9 cellular contexts compared by ENCODE assay signal in the genomic region with DNA sequence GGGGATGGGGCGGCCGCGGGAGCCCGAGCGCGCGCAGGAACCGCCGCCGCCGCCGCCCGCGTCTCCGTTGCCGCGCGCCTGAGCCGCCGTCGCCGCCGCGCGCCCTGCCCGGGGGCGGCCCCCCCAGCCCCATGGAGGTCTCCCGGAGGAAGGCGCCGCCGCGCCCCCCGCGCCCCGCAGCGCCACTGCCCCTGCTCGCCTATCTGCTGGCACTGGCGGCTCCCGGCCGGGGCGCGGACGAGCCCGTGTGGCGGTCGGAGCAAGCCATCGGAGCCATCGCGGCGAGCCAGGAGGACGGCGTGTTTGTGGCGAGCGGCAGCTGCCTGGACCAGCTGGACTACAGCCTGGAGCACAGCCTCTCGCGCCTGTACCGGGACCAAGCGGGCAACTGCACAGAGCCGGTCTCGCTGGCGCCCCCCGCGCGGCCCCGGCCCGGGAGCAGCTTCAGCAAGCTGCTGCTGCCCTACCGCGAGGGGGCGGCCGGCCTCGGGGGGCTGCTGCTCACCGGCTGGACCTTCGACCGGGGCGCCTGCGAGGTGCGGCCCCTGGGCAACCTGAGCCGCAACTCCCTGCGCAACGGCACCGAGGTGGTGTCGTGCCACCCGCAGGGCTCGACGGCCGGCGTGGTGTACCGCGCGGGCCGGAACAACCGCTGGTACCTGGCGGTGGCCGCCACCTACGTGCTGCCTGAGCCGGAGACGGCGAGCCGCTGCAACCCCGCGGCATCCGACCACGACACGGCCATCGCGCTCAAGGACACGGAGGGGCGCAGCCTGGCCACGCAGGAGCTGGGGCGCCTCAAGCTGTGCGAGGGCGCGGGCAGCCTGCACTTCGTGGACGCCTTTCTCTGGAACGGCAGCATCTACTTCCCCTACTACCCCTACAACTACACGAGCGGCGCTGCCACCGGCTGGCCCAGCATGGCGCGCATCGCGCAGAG. TPM values are rescaled to one million over a fixed set of nuclear protein-coding genes. Genes with fewer than 3 reads are reported as not detected.
DNase-seq lines count a peak whose midpoint lies in the region; ATAC-seq and TF ChIP-seq lines count a peak whose summit lies in the region.
"Had no signal": no experiment of that assay in that cellular context is flagged by ENCODE, and none has a peak within 500 bp of the region (broad histone marks: within the 10 kb centered on the region; RNA-seq: fewer than 3 reads in every experiment).

No MANE protein-coding gene starts in this region.

- H3K27me3 ChIP-seq in A673 (replicated peaks; ENCODE audit: insufficient read depth, low read depth, low read length, poor library complexity), result peaks cover 92% of the 10 kb centered on the region

- DNase-seq in A673 (ENCODE audit: low spot score) (no peak), NCI-H748 treated with DMSO at 0.1 percent for 48 hours (lab: John Stamatoyannopoulos, UW) (peak; percentile 38), head of caudate nucleus (peak in 33 of 42 donors; percentile 15 to 68 (median 44)), posterior vena cava (ENCODE audit: low spot score) (peak; percentile 86), A172 (ENCODE audit: low spot score) (no peak)
- peak; percentile 80 for DNase-seq in activated effector memory CD4-positive, alpha-beta T cell treated with anti-CD3 and anti-CD28 coated beads, Interleukin-2, amount 50 U/mL, for 16 hours

- no peaks in the 10 kb centered on the region for H3K9me3 ChIP-seq in A673 (ENCODE audit: low read depth, low read length, poor library complexity, severe bottlenecking)

- no peaks in the 10 kb centered on the region for H3K36me3 ChIP-seq in A673 (ENCODE audit: insufficient read depth, low read length, poor library complexity, severe bottlenecking)

- 0 out of 2 replicates have a peak, but pooled peaks have one; percentile 30 for TF ChIP-seq CTCF in A673 (conservative IDR thresholded peaks at IDR 0.05; ENCODE audit: low read depth, low read length)

- ATAC-seq in HG02885 (IDR thresholded peaks at IDR 0.05; ENCODE audit: poor library complexity, unreplicated experiment), result peak; percentile 42
- ATAC-seq: HCT116 had no signal

- peak overlapping the region; percentile 38 for H3K4me3 ChIP-seq in A673 (ENCODE audit: low read depth, low read length, poor library complexity, severe bottlenecking)

- H3K27ac ChIP-seq in A673 (ENCODE audit: low read depth, low read length, poor library complexity, severe bottlenecking), result no peak overlapping the region

- POLR2A ChIA-PET in A673 (lab: Charles Lee; ENCODE audit: low non-redundant PET), result no interaction called here

- TF ChIP-seq POLR2A in GM15510 (IDR thresholded peaks at IDR 0.05; ENCODE audit: borderline replicate concordance, extremely low read depth, insufficient read length), result peak; percentile 40

- no TSS peak for BruUV-seq in A673 (replicated peaks; lab: Mats Ljungman, UMichigan)

- intact Hi-C loops in A673 (cut with micrococcal nuclease; ENCODE audit: unreplicated experiment), result loop anchor here (5.0 to 10.0 kb wide), 2 partner anchors 288 to 616 kb away; no protein-coding TSS in a partner anchor
- intact Hi-C loops in head of caudate nucleus (cut with DNase I), result loop anchor here (2.0 to 10.0 kb wide), 3 partner anchors 38 to 383 kb away; no protein-coding TSS in a partner anchor
- intact Hi-C loops in posterior vena cava (cut with DNase I), result loop anchor here in 1 of 2 donors (5.0 kb wide), 2 partner anchors 383 to 553 kb away; no protein-coding TSS in a partner anchor

- no peaks in the 10 kb centered on the region for H3K4me1 ChIP-seq in A673 (ENCODE audit: insufficient read depth, low read length, poor library complexity, severe bottlenecking)

- CTCF ChIA-PET in A673 (lab: Charles Lee), result interaction anchor here (0.5 kb wide), 1 partner anchor 15 kb away, joined by 4 read pairs; no protein-coding TSS in a partner anchor

RNA-seq across cellular contexts. Expression of gene PLXNC1, which starts 0.7 kb away (rescaled TPM):
- total RNA-seq in A673 (2021), result 0.30 and 0.76 TPM in 2 replicates
- 10 to 100 TPM in 1 of 2 donors, 1 to 10 TPM in 1; 9.2 to 15.3 TPM for total RNA-seq in posterior vena cava
- 0.07 and 0.29 TPM in 2 replicates for total RNA-seq in A172 (2014; rRNA removed; shearing (Covaris generic))

Comparison
In these comparisons a context has a peak if more than half of its experiments do, and no peak if none do; other contexts are left out.
1. DNase-seq: peak in NCI-H748 treated with DMSO at 0.1 percent for 48 hours (single experiment), activated effector memory CD4-positive, alpha-beta T cell treated with anti-CD3 and anti-CD28 coated beads, Interleukin-2, amount 50 U/mL, for 16 hours (single experiment), head of caudate nucleus (33 of 42) and posterior vena cava (single experiment); none in A673 (single experiment) and A172 (single experiment).